Comparison of ENCODE assay signal across 11 cellular contexts in genomic region chr1:59937636-59938210, GRCh38. TPM values are rescaled to one million over a fixed set of nuclear protein-coding genes. Genes with fewer than 3 reads are reported as not detected.
"Had no signal": no experiment of that assay in that cellular context is flagged by ENCODE, and none has a peak within 500 bp of the region (broad histone marks: within the 10 kb centered on the region; RNA-seq: fewer than 3 reads in every experiment).

No MANE protein-coding gene starts in this region.

- H3K4me1 ChIP-seq: HAP-1 had no signal

- H3K27ac Mint-ChIP-seq: GM23338, H9, HFFc6 had no signal

- H3K27ac ChIP-seq: GM23248 had no signal

- H3K4me2 ChIP-seq: GM23338 had no signal

- H3K9me3 Mint-ChIP-seq: GM23338, H9, HFFc6 had no signal

- H2AFZ ChIP-seq: GM23248, GM23338 had no signal

- ATAC-seq: GM23338, HCT116 had no signal

- H3K4me1 Mint-ChIP-seq: GM23338 had no signal

- H3K9ac ChIP-seq: GM23248 had no signal

- DNase-seq: GM23248, GOT3, H7, H9, HCEC 1CT, HFFc6 had no signal

- H3K36me3 ChIP-seq: HAP-1 had no signal

- H3K4me3 ChIP-seq: GM23248, GM23338, HAP-1 had no signal

- H3K9me3 ChIP-seq: HAP-1 had no signal

- FAIRE-seq: H1, H54 had no signal

- H3K4me3 Mint-ChIP-seq: GM23338, H9, HFFc6 had no signal

RNA-seq across cellular contexts. Expression of gene CYP2J2, which starts 11.2 kb away (rescaled TPM):
- total RNA-seq: GM23248 had no signal
- polyA plus RNA-seq: GM23248 had no signal
